Comparison of ENCODE assay signal across 8 cellular contexts in the genomic region with DNA sequence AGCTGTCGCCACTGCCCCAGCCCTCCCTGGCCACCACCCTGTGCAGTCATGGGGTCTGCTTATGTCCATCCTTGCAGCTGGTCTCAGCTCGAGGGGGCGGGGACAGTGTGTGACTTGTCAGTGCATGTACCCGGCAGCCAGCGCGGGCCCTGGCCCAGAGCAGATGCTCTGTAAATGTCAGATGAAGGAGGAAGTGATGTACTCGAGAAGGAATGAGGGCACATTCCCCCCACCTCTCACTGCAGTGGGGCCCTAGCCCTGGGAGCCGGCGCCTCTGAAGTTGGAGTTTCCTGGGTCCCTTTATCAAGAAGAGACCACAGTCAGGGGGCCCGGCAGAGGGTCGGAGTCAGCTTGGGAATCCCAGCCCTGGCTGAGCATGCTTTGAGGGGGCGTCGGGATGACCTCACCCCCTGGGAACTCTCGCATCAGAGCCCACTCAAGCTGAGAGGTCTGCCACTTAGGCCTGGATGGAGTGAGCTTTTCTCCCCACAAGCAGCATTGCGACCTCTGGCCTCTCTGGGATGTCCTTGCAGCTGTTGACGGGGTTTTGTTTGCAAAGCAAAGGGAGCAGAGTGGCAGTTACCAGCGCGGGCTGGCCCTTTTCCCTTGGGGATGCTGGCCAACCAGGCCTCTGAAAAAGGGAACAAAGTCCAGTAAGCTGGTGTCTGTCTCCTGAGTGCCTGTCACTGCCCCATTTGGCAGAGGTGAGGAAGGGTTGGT. TPM values are rescaled to one million over a fixed set of nuclear protein-coding genes. Genes with fewer than 3 reads are reported as not detected.
DNase-seq lines count a peak whose midpoint lies in the region; ATAC-seq and TF ChIP-seq lines count a peak whose summit lies in the region.

No MANE protein-coding gene starts in this region.

- H3K36me3 ChIP-seq in neuronal stem cell (replicated peaks in 1 of 2; ENCODE audit: control insufficient read depth in 2 of 2, insufficient read depth in 2 of 2, low read length in 2 of 2) (peaks cover 0 to 3% of the 10 kb centered on the region in 2 donors), HAP-1 (replicated peaks) (no peaks in the 10 kb centered on the region)

- no peak overlapping the region for H4K8ac ChIP-seq in neuronal stem cell (ENCODE audit: low read depth, low read length)

- H2BK15ac ChIP-seq in neuronal stem cell (ENCODE audit: low read length) = peak overlapping the region; percentile 96

- H2BK120ac ChIP-seq in neuronal stem cell (ENCODE audit: low read depth, low read length) = peak overlapping the region; percentile 14

- no CpG with 5 or more reads among the region's 18 CpGs for whole genome bisulfite sequencing in neuronal stem cell (ENCODE audit: extremely low coverage in 2 of 2, insufficient read length in 2 of 2, insufficient replicate concordance in 1 of 2), 2 donors

- ATAC-seq in GM18519 (IDR thresholded peaks at IDR 0.05; ENCODE audit: low FRiP score, unreplicated experiment) (no peak), GM21786 (IDR thresholded peaks at IDR 0.05; ENCODE audit: unreplicated experiment) (no peak)

- peak overlapping the region; percentile 86 for H4K91ac ChIP-seq in neuronal stem cell (ENCODE audit: low read depth, low read length, poor library complexity)

- H3K4me2 ChIP-seq in neuronal stem cell (ENCODE audit: insufficient read depth, low read length, poor library complexity, severe bottlenecking) = peak overlapping the region; percentile 38

- DNase-seq in H4 (ENCODE audit: low spot score) = peak; percentile 39
- peak; percentile 26 for DNase-seq in SKM-1 (lab: John Stamatoyannopoulos, UW; ENCODE audit: unreplicated experiment)
- DNase-seq in fibroblast of villous mesenchyme (ENCODE audit: low read depth) = peak; percentile 79
- peak; percentile 67 for DNase-seq in neuronal stem cell (ENCODE audit: low spot score)
- DNase-seq in HAP-1 (ENCODE audit: low spot score in 2 of 2) = no peak
- DNase-seq in stimulated activated CD4-positive, alpha-beta T cell treated with anti-CD3 and anti-CD28 coated beads, Interleukin-4, amount 100 ng/mL, for 4 hours = no peak

- H3K4me1 ChIP-seq in neuronal stem cell (ENCODE audit: control insufficient read depth in 2 of 2, insufficient read depth in 1 of 2, low read depth in 1 of 2, low read length in 2 of 2) (peaks cover 23% of the 10 kb centered on the region in 2 donors), HAP-1 (no peaks in the 10 kb centered on the region)

- H2BK5ac ChIP-seq in neuronal stem cell (ENCODE audit: low read length) = peak overlapping the region; percentile 77

- H3K9ac ChIP-seq in neuronal stem cell (ENCODE audit: low read depth, low read length, poor library complexity) = peak overlapping the region; percentile 72

- H2BK12ac ChIP-seq in neuronal stem cell (ENCODE audit: low read length) = peak overlapping the region; percentile 82

- no peak overlapping the region for H3K23ac ChIP-seq in neuronal stem cell (ENCODE audit: low read depth, low read length, poor library complexity)

- H3K18ac ChIP-seq in neuronal stem cell (ENCODE audit: low read length) = peak overlapping the region; percentile 73

- no peak overlapping the region for H3K4me3 ChIP-seq in fibroblast of villous mesenchyme (ENCODE audit: low read depth, low read length)
- peak overlapping the region in 1 of 2 donors; percentile 31 for H3K4me3 ChIP-seq in neuronal stem cell (ENCODE audit: low read length in 2 of 2)
- H3K4me3 ChIP-seq in HAP-1 = no peak overlapping the region

- H2AK5ac ChIP-seq in neuronal stem cell (ENCODE audit: low read depth, low read length) = peak overlapping the region; percentile 93

- H3K4ac ChIP-seq in neuronal stem cell (ENCODE audit: low read length) = no peak overlapping the region

- H3K14ac ChIP-seq in neuronal stem cell (ENCODE audit: low read length) = peak overlapping the region; percentile 17

- peaks cover 3 to 12% of the 10 kb centered on the region in 2 donors for H3K9me3 ChIP-seq in neuronal stem cell (replicated peaks in 1 of 2; ENCODE audit: control insufficient read depth in 2 of 2, insufficient read depth in 1 of 2, low read depth in 1 of 2, low read length in 2 of 2)
- H3K9me3 ChIP-seq in HAP-1 = no peaks in the 10 kb centered on the region

- H3K27me3 ChIP-seq in neuronal stem cell (ENCODE audit: control insufficient read depth in 3 of 3, insufficient read depth in 3 of 3, low read depth in 1 of 3, low read length in 3 of 3) (no peaks in the 10 kb centered on the region), HAP-1 (ENCODE audit: low read depth) (no peaks in the 10 kb centered on the region)

- H2AFZ ChIP-seq in neuronal stem cell (ENCODE audit: low read length) = peak overlapping the region; percentile 79

- in situ Hi-C loops in HAP-1 (cut with MboI; ENCODE audit: low sequenced_read_pairs) = no loop called here

- peak overlapping the region; percentile 83 for H3K27ac ChIP-seq in neuronal stem cell (replicated peaks; ENCODE audit: low read length)

- TF ChIP-seq CTCF in fibroblast of villous mesenchyme (IDR thresholded peaks at IDR 0.05; ENCODE audit: insufficient read depth, low read depth, low read length) = no peak

- peaks cover 5% of the 10 kb centered on the region for H3K79me1 ChIP-seq in neuronal stem cell (ENCODE audit: low read depth, low read length)

RNA-seq across cellular contexts. Expression of gene NEURL1B, which starts 19.0 kb away (rescaled TPM):
- 1.6 and 2.2 TPM in 2 replicates for total RNA-seq in H4 (2014; rRNA removed; shearing (Covaris generic))
- 2.9 and 4.3 TPM in 2 replicates for total RNA-seq in fibroblast of villous mesenchyme
- polyA plus RNA-seq in neuronal stem cell (2013, experiment 1 of 2) = 8.1 TPM
- 8.2 TPM for polyA plus RNA-seq in neuronal stem cell (2013, experiment 2 of 2)

Comparison
In these comparisons a context has a peak if more than half of its experiments do, and no peak if none do; other contexts are left out.
1. DNase-seq: peak in H4 (single experiment), SKM-1 (single experiment), fibroblast of villous mesenchyme (single experiment) and neuronal stem cell (single experiment); none in HAP-1 (0 of 2) and stimulated activated CD4-positive, alpha-beta T cell treated with anti-CD3 and anti-CD28 coated beads, Interleukin-4, amount 100 ng/mL, for 4 hours (0 of 2).